In the genomic region with DNA sequence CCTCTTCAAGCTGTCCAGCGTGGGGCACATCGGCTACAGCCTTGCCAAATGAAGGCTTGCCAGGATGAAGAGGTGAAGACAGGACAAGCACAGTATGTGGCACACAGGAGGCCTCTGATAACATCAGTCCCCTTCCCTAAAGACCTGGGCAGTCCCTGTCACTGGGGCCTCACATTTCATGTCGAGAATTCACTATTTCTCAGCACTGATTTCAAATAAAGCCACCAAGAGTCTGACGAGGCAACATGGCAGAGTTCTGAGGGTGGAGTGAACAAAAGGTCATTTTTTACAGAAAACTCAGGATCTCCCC, we compare ENCODE assay signal across 19 cellular contexts. TPM values are rescaled to one million over a fixed set of nuclear protein-coding genes. Genes with fewer than 3 reads are reported as not detected.
"Had no signal": no experiment of that assay in that cellular context is flagged by ENCODE, and none has a peak within 500 bp of the region (broad histone marks: within the 10 kb centered on the region; RNA-seq: fewer than 3 reads in every experiment).

No MANE protein-coding gene starts in this region.

- ATAC-seq: activated T-helper 17 cell treated with anti-CD3 and anti-CD28 coated beads, Interleukin-2, amount 50 U/mL, for 72 hours; SK-N-SH treated with all-trans-retinoic acid at 6 μM for 48 hours had no signal

- H3K27me3 ChIP-seq: brain microvascular endothelial cell, sigmoid colon had no signal

- H3K4me1 Mint-ChIP-seq: activated naive CD8-positive, alpha-beta T cell treated with anti-CD3 and anti-CD28 coated beads, Interleukin-2, amount 10 ng/mL, durations not matched to agents 7 days and 5 days; activated T-helper 17 cell treated with anti-CD3 and anti-CD28 coated beads, Interleukin-2, amount 50 U/mL, for 72 hours; central memory CD8-positive, alpha-beta T cell; nephron had no signal

- DNase-seq: brain microvascular endothelial cell; effector CD8-positive, alpha-beta T cell; esophagus squamous epithelium; hippocampal formation; mesendoderm; stimulated activated CD4-positive, alpha-beta T cell treated with anti-CD3 and anti-CD28 coated beads, Interleukin-12 subunit alpha, Interleukin-12 subunit beta, amount 100 ng/mL, for 4 hours; stimulated activated CD4-positive, alpha-beta T cell treated with anti-CD3 and anti-CD28 coated beads, Interleukin-2, amount 100 ng/mL, for 48 hours; stimulated activated naive CD4-positive, alpha-beta T cell treated with Interleukin-2 at 50 U/mL for 16 hours; T-helper 1 cell had no signal

- H3K27me3 Mint-ChIP-seq: activated T-helper 17 cell treated with anti-CD3 and anti-CD28 coated beads, Interleukin-2, amount 50 U/mL, for 72 hours had no signal

- H3K9me3 Mint-ChIP-seq: activated naive CD8-positive, alpha-beta T cell treated with anti-CD3 and anti-CD28 coated beads, Interleukin-2, amount 10 ng/mL, durations not matched to agents 7 days and 5 days; activated T-helper 17 cell treated with anti-CD3 and anti-CD28 coated beads, Interleukin-2, amount 50 U/mL, for 72 hours; central memory CD8-positive, alpha-beta T cell; nephron had no signal

- H3K27ac Mint-ChIP-seq: activated naive CD8-positive, alpha-beta T cell treated with anti-CD3 and anti-CD28 coated beads, Interleukin-2, amount 10 ng/mL, durations not matched to agents 7 days and 5 days; activated T-helper 17 cell treated with anti-CD3 and anti-CD28 coated beads, Interleukin-2, amount 50 U/mL, for 72 hours; nephron had no signal

- H3K4me3 ChIP-seq: esophagus squamous epithelium, sigmoid colon had no signal

- H3K4me3 Mint-ChIP-seq: activated naive CD8-positive, alpha-beta T cell treated with anti-CD3 and anti-CD28 coated beads, Interleukin-2, amount 10 ng/mL, durations not matched to agents 7 days and 5 days; activated T-helper 17 cell treated with anti-CD3 and anti-CD28 coated beads, Interleukin-2, amount 50 U/mL, for 72 hours; central memory CD8-positive, alpha-beta T cell; nephron had no signal

- FAIRE-seq: endothelial cell of umbilical vein had no signal

- H3K36me3 ChIP-seq: brain microvascular endothelial cell, sigmoid colon, WERI-Rb-1 had no signal

- H3K9me3 ChIP-seq: esophagus squamous epithelium, sigmoid colon had no signal

- H3K27ac ChIP-seq: brain microvascular endothelial cell, esophagus squamous epithelium, sigmoid colon, WERI-Rb-1 had no signal

- H3K36me3 Mint-ChIP-seq: activated naive CD8-positive, alpha-beta T cell treated with anti-CD3 and anti-CD28 coated beads, Interleukin-2, amount 10 ng/mL, durations not matched to agents 7 days and 5 days had no signal

RNA-seq across cellular contexts. Expression of gene GPRIN2, which starts 7.7 kb away (rescaled TPM):
- total RNA-seq: activated naive CD8-positive, alpha-beta T cell treated with anti-CD3 and anti-CD28 coated beads, Interleukin-2, amount 10 ng/mL, durations not matched to agents 7 days and 5 days; activated T-helper 17 cell treated with anti-CD3 and anti-CD28 coated beads, Interleukin-2, amount 50 U/mL, for 72 hours; endothelial cell of umbilical vein; fibroblast of villous mesenchyme; pulmonary artery endothelial cell had no signal
- polyA plus RNA-seq: endothelial cell of umbilical vein had no signal
